ENCODE assay signal across 18 cellular contexts in the genomic region with DNA sequence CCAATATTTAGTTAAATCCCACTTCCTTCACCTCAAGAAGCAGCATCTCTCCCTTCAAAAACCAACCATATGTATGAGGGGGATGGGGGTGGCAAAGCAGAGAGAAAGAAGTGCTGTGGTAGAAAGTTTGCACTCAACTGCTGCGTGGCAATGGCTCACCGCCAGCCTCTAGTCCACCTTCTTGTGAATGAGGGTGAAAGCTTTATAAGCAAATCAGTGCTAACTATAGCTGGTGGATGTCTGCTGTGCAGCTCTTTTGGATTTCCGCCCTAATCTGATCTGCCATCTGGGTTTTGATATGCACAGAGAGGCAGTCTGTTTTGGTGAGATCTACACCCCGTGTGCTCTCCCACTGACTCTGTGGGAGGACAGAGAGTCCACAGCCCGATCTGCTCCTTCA.
A peak's percentile ranks its signal among the peaks of the same experiment; 100 is the strongest.
DNase-seq lines count a peak whose midpoint lies in the region; ATAC-seq, FAIRE-seq and TF ChIP-seq lines count a peak whose summit lies in the region.
"Had no signal": no experiment of that assay in that cellular context is flagged by ENCODE, and none has a peak within 500 bp of the region (broad histone marks: within the 10 kb centered on the region; RNA-seq: fewer than 3 reads in every experiment).

No MANE protein-coding gene starts in this region.

- H3K4me3 Mint-ChIP-seq in T-cell = peak overlapping the region in 2 of 3 donors; percentile 13 to 38
- H3K4me3 Mint-ChIP-seq: immature natural killer cell had no signal

- CTCF ChIA-PET in T-cell (lab: Charles Lee) = interaction anchor here in 1 of 2 donors (0.6 kb wide), 1 partner anchor 67 kb away, joined by 3 read pairs; no protein-coding TSS in a partner anchor

- peaks cover 8 to 9% of the 10 kb centered on the region in 2 donors for H3K27me3 Mint-ChIP-seq in T-cell

- peak; percentile 52 to 76 (median 64) for ATAC-seq in T-cell (replicated peaks in 1 of 4)
- ATAC-seq: lower lobe of right lung had no signal

- DNase-seq in Ammon's horn (ENCODE audit: low spot score) = peak; percentile 46
- DNase-seq in Daoy (ENCODE audit: low read depth) = peak; percentile 60
- no peak for DNase-seq in T-cell
- peak; percentile 57 for DNase-seq in germinal center (ENCODE audit: low spot score)
- no peak for DNase-seq in GM12892 (ENCODE audit: insufficient read length)
- no peak for DNase-seq in stimulated activated CD4-positive, alpha-beta T cell treated with anti-CD3 and anti-CD28 coated beads, Interleukin-2, amount 100 ng/mL, for 24 hours
- no peak for DNase-seq in D341Med (ENCODE audit: low spot score)
- DNase-seq in effector CD8-positive, alpha-beta T cell (lab: John Stamatoyannopoulos, UW) = no peak
- DNase-seq: glutamatergic neuron; immature natural killer cell; KBM-7; lower lobe of right lung; NCI-H1048; NCI-H2107; NCI-H524; stimulated activated CD4-positive, alpha-beta T cell treated with anti-CD3 and anti-CD28 coated beads, Interleukin-4, amount 100 ng/mL, for 4 hours; testis had no signal

- FAIRE-seq in GM12892 (lab: Jason Lieb, UNC) = no peak

- no peaks in the 10 kb centered on the region for H3K36me3 Mint-ChIP-seq in T-cell

- no peak for TF ChIP-seq POLR2A in GM12892 (IDR thresholded peaks at IDR 0.05; ENCODE audit: low read depth, low read length)

- peaks cover 19 to 34% (median 19%) of the 10 kb centered on the region in 3 donors for H3K4me1 Mint-ChIP-seq in T-cell

- POLR2A ChIA-PET in T-cell (lab: Charles Lee) = no interaction called here

- peak overlapping the region; percentile 4 to 10 for H3K27ac Mint-ChIP-seq in T-cell
- H3K27ac Mint-ChIP-seq: activated naive CD4-positive, alpha-beta T cell treated with anti-CD3 and anti-CD28 coated beads, Interleukin-2, amount 50 U/mL, for 72 hours; immature natural killer cell had no signal

- H3K9me3 Mint-ChIP-seq in T-cell = peaks cover 0 to 4% (median 3%) of the 10 kb centered on the region in 3 donors

Comparison
In these comparisons a context has a peak if more than half of its experiments do, and no peak if none do; other contexts are left out.
1. DNase-seq: peak in Ammon's horn (single experiment), Daoy (single experiment) and germinal center (single experiment); none in T-cell (0 of 34), GM12892 (single experiment), stimulated activated CD4-positive, alpha-beta T cell treated with anti-CD3 and anti-CD28 coated beads, Interleukin-2, amount 100 ng/mL, for 24 hours (0 of 2), D341Med (single experiment) and effector CD8-positive, alpha-beta T cell (single experiment).